14 cellular contexts compared by ENCODE assay signal in genomic region chr2:61181382-61182058, GRCh38. TPM values are rescaled to one million over a fixed set of nuclear protein-coding genes. Genes with fewer than 3 reads are reported as not detected.
A peak's percentile ranks its signal among the peaks of the same experiment; 100 is the strongest.
DNase-seq lines count a peak whose midpoint lies in the region; ATAC-seq and TF ChIP-seq lines count a peak whose summit lies in the region.
"Had no signal": no experiment of that assay in that cellular context is flagged by ENCODE, and none has a peak within 500 bp of the region (broad histone marks: within the 10 kb centered on the region; RNA-seq: fewer than 3 reads in every experiment).

No MANE protein-coding gene starts in this region.

- H3K27me3 ChIP-seq in SK-N-SH (ENCODE audit: insufficient read depth): no peaks in the 10 kb centered on the region
- H3K27me3 ChIP-seq in Panc1 (ENCODE audit: control insufficient read depth, insufficient read depth, low read length): no peaks in the 10 kb centered on the region
- H3K27me3 ChIP-seq in endocrine pancreas (ENCODE audit: control insufficient read depth, insufficient read depth, low read length): no peaks in the 10 kb centered on the region

- CTCF ChIA-PET in SK-N-SH (lab: Yijun Ruan, JAX): no interaction called here
- CTCF ChIA-PET in Panc1 (lab: Charles Lee): no interaction called here

- peak overlapping the region; percentile 95; the same call in 1 of the 2 replicates for H3K4me2 ChIP-seq in SK-N-SH

- no peaks in the 10 kb centered on the region for H4K20me1 ChIP-seq in SK-N-SH (ENCODE audit: insufficient read depth)

- WGBS in SK-N-SH (ENCODE audit: low lambda C conversion rate): 88% methylated on average over 9 of the region's 10 CpGs

- peaks cover 53% of the 10 kb centered on the region for H3K4me1 Mint-ChIP-seq in osteocyte (ENCODE audit: unreplicated experiment)

- peak overlapping the region; percentile 12 for H3K27ac Mint-ChIP-seq in osteocyte (ENCODE audit: unreplicated experiment)

- in situ Hi-C loops in Panc1 (cut with HindIII; ENCODE audit: low pct_unique_long_range_greater_than_20kb, low sequenced_read_pairs): no loop called here

- POLR2A ChIA-PET in SK-N-SH (lab: Yijun Ruan, JAX) (interaction anchor here (0.7 kb wide), 1 partner anchor 17 kb away, joined by 4 read pairs; no protein-coding TSS in a partner anchor), Panc1 (lab: Charles Lee) (interaction anchor here (0.6 kb wide), 1 partner anchor 104 kb away, joined by 11 read pairs; no protein-coding TSS in a partner anchor)

- no peaks in the 10 kb centered on the region for H3K27me3 Mint-ChIP-seq in osteocyte (ENCODE audit: unreplicated experiment)

- no peaks in the 10 kb centered on the region for H3K9me3 ChIP-seq in SK-N-SH
- H3K9me3 ChIP-seq in Panc1 (ENCODE audit: control insufficient read depth, insufficient read depth, low read depth, low read length): no peaks in the 10 kb centered on the region
- H3K9me3 ChIP-seq in endocrine pancreas (ENCODE audit: control insufficient read depth, low read length): no peaks in the 10 kb centered on the region
- H3K9me3 ChIP-seq: HAP-1 had no signal

- H3K27ac ChIP-seq in SK-N-SH (ENCODE audit: low read depth in 2 of 2, low read length in 1 of 2): no peak overlapping the region
- peak overlapping the region; percentile 45; the same call in 1 of the 2 replicates for H3K27ac ChIP-seq in Panc1 (ENCODE audit: low read length)
- H3K27ac ChIP-seq: 22Rv1 had no signal

- TF ChIP-seq RAD21 in SK-N-SH (IDR thresholded peaks at IDR 0.05; ENCODE audit: low read length): no peak

- H3K4me1 ChIP-seq in SK-N-SH (ENCODE audit: control insufficient read depth in 1 of 2, insufficient read depth in 2 of 2, low read depth in 1 of 2, low read length in 1 of 2) (peaks cover 41 to 43% of the 10 kb centered on the region in 2 experiments), Panc1 (ENCODE audit: control insufficient read depth, insufficient read depth, low read length) (peaks cover 28% of the 10 kb centered on the region), endocrine pancreas (ENCODE audit: control insufficient read depth, insufficient read depth, low read length) (peaks cover 7% of the 10 kb centered on the region)

- TF ChIP-seq EP300 in SK-N-SH (IDR thresholded peaks at IDR 0.05; ENCODE audit: borderline replicate concordance in 1 of 2, low read depth in 1 of 2, low read length in 1 of 2): no peak

- no peak overlapping the region for H3K4me3 Mint-ChIP-seq in osteocyte (ENCODE audit: unreplicated experiment)

- no peak for DNase-seq in SK-N-SH
- no peak for DNase-seq in Panc1 (ENCODE audit: low read depth, low spot score)
- DNase-seq in osteocyte (ENCODE audit: extremely low spot score, unreplicated experiment): no peak
- no peak for DNase-seq in iPS-NIHi11 (ENCODE audit: low spot score)
- no peak for DNase-seq in SKM-1 (lab: John Stamatoyannopoulos, UW; ENCODE audit: unreplicated experiment)
- DNase-seq: GDM1; NCI-H510A; stimulated activated CD4-positive, alpha-beta T cell treated with anti-CD3 and anti-CD28 coated beads, Interleukin-15, amount 100 ng/mL, for 24 hours; stimulated activated naive CD4-positive, alpha-beta T cell treated with Interleukin-2 at 50 U/mL for 16 hours had no signal

- H3F3A ChIP-seq in SK-N-SH (replicated peaks; ENCODE audit: insufficient read depth): peaks cover 21% of the 10 kb centered on the region

- H3K9ac ChIP-seq in SK-N-SH (no peak overlapping the region), endocrine pancreas (ENCODE audit: control insufficient read depth, insufficient read depth, low read length) (no peak overlapping the region)

- H3K4me3 ChIP-seq in SK-N-SH (ENCODE audit: low read depth in 2 of 2, low read length in 1 of 2): no peak overlapping the region
- no peak overlapping the region for H3K4me3 ChIP-seq in Panc1 (ENCODE audit: low read depth in 2 of 2, low read length in 2 of 2)
- peak overlapping the region; percentile 7 for H3K4me3 ChIP-seq in endocrine pancreas (ENCODE audit: control insufficient read depth, insufficient read depth, low read length)
- H3K4me3 ChIP-seq: HAP-1 had no signal

- H2AFZ ChIP-seq in SK-N-SH (ENCODE audit: low read depth): no peak overlapping the region

- intact Hi-C loops in Panc1 (cut with micrococcal nuclease; ENCODE audit: unreplicated experiment): no loop called here

- no peak for TF ChIP-seq CTCF in SK-N-SH (IDR thresholded peaks at IDR 0.05)
- TF ChIP-seq CTCF in Panc1 (IDR thresholded peaks at IDR 0.05): no peak
- no peak for TF ChIP-seq CTCF in osteocyte (IDR thresholded peaks at IDR 0.05)

- no peaks in the 10 kb centered on the region for H3K9me3 Mint-ChIP-seq in osteocyte (ENCODE audit: unreplicated experiment)

- peaks cover 54% of the 10 kb centered on the region; the same call in 1 of the 2 replicates for H3K79me2 ChIP-seq in SK-N-SH (ENCODE audit: insufficient read depth)

- H3K9me2 ChIP-seq in SK-N-SH: no peaks in the 10 kb centered on the region

- ATAC-seq in SK-N-SH treated with all-trans-retinoic acid at 6 μM for 48 hours (no peak), Panc1 (no peak), GM21390 (IDR thresholded peaks at IDR 0.05; ENCODE audit: unreplicated experiment) (no peak)

- H3K36me3 ChIP-seq in SK-N-SH (replicated peaks in 1 of 2; ENCODE audit: control insufficient read depth in 1 of 2, insufficient read depth in 2 of 2, low read length in 1 of 2): peaks cover 52% of the 10 kb centered on the region in 2 experiments
- peaks cover 37% of the 10 kb centered on the region for H3K36me3 ChIP-seq in Panc1 (ENCODE audit: control insufficient read depth, insufficient read depth, low read length)
- H3K36me3 ChIP-seq in endocrine pancreas (ENCODE audit: control insufficient read depth, insufficient read depth, low read length): peaks cover 6% of the 10 kb centered on the region

- H3K36me3 Mint-ChIP-seq in osteocyte (ENCODE audit: unreplicated experiment): peaks cover 39% of the 10 kb centered on the region

- BruUV-seq in Panc1 (replicated peaks; lab: Mats Ljungman, UMichigan): no TSS peak

TF ChIP-seq in SK-N-SH, 30 proteins besides CTCF, POLR2A, EP300 and RAD21:
- TF ChIP-seq MEF2A (IDR thresholded peaks at IDR 0.05; ENCODE audit: borderline replicate concordance, low read depth) (no peak), CHD2 (IDR thresholded peaks at IDR 0.05; ENCODE audit: low read length, partially characterized antibody) (no peak), TEAD4 (IDR thresholded peaks at IDR 0.05; ENCODE audit: borderline replicate concordance, insufficient read depth) (no peak), TAF1 (IDR thresholded peaks at IDR 0.05; ENCODE audit: borderline replicate concordance, low read depth, low read length) (no peak), USF1 (IDR thresholded peaks at IDR 0.05; ENCODE audit: borderline replicate concordance, low read depth) (no peak), POLR2AphosphoS5 (IDR thresholded peaks at IDR 0.05; ENCODE audit: low read depth, low read length) (no peak), TCF12 (IDR thresholded peaks at IDR 0.05) (no peak)

TF ChIP-seq in SK-N-SH treated with all-trans-retinoic acid at 6 μM for 48 hours, 23 proteins besides CTCF, POLR2A, EP300 and RAD21 (continues in another document):
- TF ChIP-seq ZNF565 (CRISPR knock-in tag; conservative IDR thresholded peaks at IDR 0.05; ENCODE audit: low read depth) (no peak), ZNF8 (CRISPR knock-in tag; IDR thresholded peaks at IDR 0.05) (no peak), ARNTL (CRISPR knock-in tag; IDR thresholded peaks at IDR 0.05; ENCODE audit: borderline replicate concordance, low read depth) (no peak), ZFP30 (CRISPR knock-in tag; IDR thresholded peaks at IDR 0.05) (no peak), ZFP3 (CRISPR knock-in tag; IDR thresholded peaks at IDR 0.05) (no peak), RARB (CRISPR knock-in tag; IDR thresholded peaks at IDR 0.05) (no peak), CSDC2 (CRISPR knock-in tag; IDR thresholded peaks at IDR 0.05) (no peak), ESRRG (CRISPR knock-in tag; IDR thresholded peaks at IDR 0.05) (no peak), ZC3H10 (CRISPR knock-in tag; IDR thresholded peaks at IDR 0.05) (no peak), BACH2 (CRISPR knock-in tag; IDR thresholded peaks at IDR 0.05; ENCODE audit: borderline replicate concordance) (no peak)
- TF ChIP-seq, protein P1, sequence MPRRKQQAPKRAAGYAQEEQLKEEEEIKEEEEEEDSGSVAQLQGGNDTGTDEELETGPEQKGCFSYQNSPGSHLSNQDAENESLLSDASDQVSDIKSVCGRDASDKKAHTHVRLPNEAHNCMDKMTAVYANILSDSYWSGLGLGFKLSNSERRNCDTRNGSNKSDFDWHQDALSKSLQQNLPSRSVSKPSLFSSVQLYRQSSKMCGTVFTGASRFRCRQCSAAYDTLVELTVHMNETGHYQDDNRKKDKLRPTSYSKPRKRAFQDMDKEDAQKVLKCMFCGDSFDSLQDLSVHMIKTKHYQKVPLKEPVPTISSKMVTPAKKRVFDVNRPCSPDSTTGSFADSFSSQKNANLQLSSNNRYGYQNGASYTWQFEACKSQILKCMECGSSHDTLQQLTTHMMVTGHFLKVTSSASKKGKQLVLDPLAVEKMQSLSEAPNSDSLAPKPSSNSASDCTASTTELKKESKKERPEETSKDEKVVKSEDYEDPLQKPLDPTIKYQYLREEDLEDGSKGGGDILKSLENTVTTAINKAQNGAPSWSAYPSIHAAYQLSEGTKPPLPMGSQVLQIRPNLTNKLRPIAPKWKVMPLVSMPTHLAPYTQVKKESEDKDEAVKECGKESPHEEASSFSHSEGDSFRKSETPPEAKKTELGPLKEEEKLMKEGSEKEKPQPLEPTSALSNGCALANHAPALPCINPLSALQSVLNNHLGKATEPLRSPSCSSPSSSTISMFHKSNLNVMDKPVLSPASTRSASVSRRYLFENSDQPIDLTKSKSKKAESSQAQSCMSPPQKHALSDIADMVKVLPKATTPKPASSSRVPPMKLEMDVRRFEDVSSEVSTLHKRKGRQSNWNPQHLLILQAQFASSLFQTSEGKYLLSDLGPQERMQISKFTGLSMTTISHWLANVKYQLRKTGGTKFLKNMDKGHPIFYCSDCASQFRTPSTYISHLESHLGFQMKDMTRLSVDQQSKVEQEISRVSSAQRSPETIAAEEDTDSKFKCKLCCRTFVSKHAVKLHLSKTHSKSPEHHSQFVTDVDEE (CRISPR knock-in tag; IDR thresholded peaks at IDR 0.05): no peak

RNA-seq across cellular contexts. Expression of gene C2orf74, which starts 19.5 kb away (rescaled TPM):
- polyA plus RNA-seq in SK-N-SH (2012; rRNA removed): 24.1 and 26.3 TPM in 2 replicates
- polyA plus RNA-seq in SK-N-SH (2012; cell fraction: cytosol; rRNA removed): 33.9 and 51.3 TPM in 2 replicates
- polyA plus RNA-seq in SK-N-SH (2012; cell fraction: nucleus; rRNA removed): 6.5 and 9.2 TPM in 2 replicates
- total RNA-seq in Panc1 (2021; ENCODE audit: unreplicated experiment) (7.7 TPM), osteocyte (9.2 and 10.3 TPM in 2 replicates)
- 6.7 TPM for polyA plus RNA-seq in Panc1 (2012; ENCODE audit: insufficient read length)
